16 cellular contexts compared by ENCODE assay signal in genomic region chr3:66411436-66411835, GRCh38.
DNase-seq lines count a peak whose midpoint lies in the region; ATAC-seq and TF ChIP-seq lines count a peak whose summit lies in the region.
"Had no signal": no experiment of that assay in that cellular context is flagged by ENCODE, and none has a peak within 500 bp of the region (broad histone marks: within the 10 kb centered on the region; RNA-seq: fewer than 3 reads in every experiment).

No MANE protein-coding gene starts in this region.

- H3K27ac Mint-ChIP-seq in GM23338 (peak overlapping the region; percentile 91), T-cell (no peak overlapping the region)
- H3K27ac Mint-ChIP-seq in activated T-helper 1 cell treated with anti-CD3 and anti-CD28 coated beads, Interleukin-12 subunit alpha, Interleukin-12 subunit beta, Interleukin-2, Interleukin-4 antibody, amounts not matched to agents 30 ng/mL and 10 ng/mL and 1 ng/mL, durations not matched to agents 14 hours and 24 hours and 36 hours, result peak overlapping the region; percentile 64

- CTCF ChIA-PET in T-cell (lab: Charles Lee) (interaction anchor here (0.6 to 1.5 kb wide), 3 partner anchors 10 to 411 kb away, joined by 3 to 7 read pairs (median 3); no protein-coding TSS in a partner anchor), PC-9 (lab: Charles Lee) (no interaction called here)

- H3K4me3 ChIP-seq in GM23338 (no peak overlapping the region), gastrocnemius medialis (no peak overlapping the region), PC-9 (no peak overlapping the region)
- H3K4me3 ChIP-seq: spleen, suprapubic skin had no signal

- H3K9me2 ChIP-seq in GM23338 (ENCODE audit: insufficient read depth) (no peaks in the 10 kb centered on the region), PC-9 (ENCODE audit: insufficient read depth) (no peaks in the 10 kb centered on the region)

- H3K27me3 Mint-ChIP-seq in GM23338 (ENCODE audit: insufficient read depth, low read depth, poor library complexity) (peaks cover 5% of the 10 kb centered on the region), T-cell (no peaks in the 10 kb centered on the region)
- no peaks in the 10 kb centered on the region for H3K27me3 Mint-ChIP-seq in activated T-helper 1 cell treated with anti-CD3 and anti-CD28 coated beads, Interleukin-12 subunit alpha, Interleukin-12 subunit beta, Interleukin-2, Interleukin-4 antibody, amounts not matched to agents 30 ng/mL and 10 ng/mL and 1 ng/mL, durations not matched to agents 14 hours and 24 hours and 36 hours (ENCODE audit: insufficient read depth)
- H3K27me3 Mint-ChIP-seq in activated T-cell treated with anti-CD3 and anti-CD28 coated beads, Interleukin-2, amount 50 U/mL, for 4 hours (ENCODE audit: low read depth), result no peaks in the 10 kb centered on the region

- H3K9me3 Mint-ChIP-seq in GM23338 (no peaks in the 10 kb centered on the region), T-cell (no peaks in the 10 kb centered on the region)
- no peaks in the 10 kb centered on the region for H3K9me3 Mint-ChIP-seq in activated T-helper 1 cell treated with anti-CD3 and anti-CD28 coated beads, Interleukin-12 subunit alpha, Interleukin-12 subunit beta, Interleukin-2, Interleukin-4 antibody, amounts not matched to agents 30 ng/mL and 10 ng/mL and 1 ng/mL, durations not matched to agents 14 hours and 24 hours and 36 hours
- no peaks in the 10 kb centered on the region for H3K9me3 Mint-ChIP-seq in activated T-cell treated with anti-CD3 and anti-CD28 coated beads, Interleukin-2, amount 50 U/mL, for 4 hours

- TF ChIP-seq POLR2A in gastrocnemius medialis (IDR thresholded peaks at IDR 0.05), result no peak

- H3K27ac ChIP-seq in GM23338 (ENCODE audit: low read depth), result no peak overlapping the region
- peak overlapping the region; percentile 70 to 91 (median 78) for H3K27ac ChIP-seq in gastrocnemius medialis
- no peak overlapping the region for H3K27ac ChIP-seq in PC-9
- H3K27ac ChIP-seq: foreskin keratinocyte, spleen, suprapubic skin had no signal

- H3F3A ChIP-seq in GM23338 (replicated peaks; ENCODE audit: low read depth) (0 out of 2 replicates have a peak, but pooled peaks cover 4% of the 10 kb centered on the region), PC-9 (ENCODE audit: insufficient read depth, low read depth) (no peaks in the 10 kb centered on the region)

- intact Hi-C loops in activated T-helper 1 cell treated with anti-CD3 and anti-CD28 coated beads, Interleukin-12 subunit alpha, Interleukin-12 subunit beta, Interleukin-2, Interleukin-4 antibody, amounts not matched to agents 30 ng/mL and 10 ng/mL and 1 ng/mL, durations not matched to agents 14 hours and 24 hours and 36 hours (cut with micrococcal nuclease), result no loop called here
- intact Hi-C loops in Right ventricle myocardium inferior (cut with DNase I), result loop anchor here (2.0 kb wide), 1 partner anchor 89 kb away; the partner anchor contains the start of gene LRIG1
- intact Hi-C loops in gastrocnemius medialis (cut with DNase I; ENCODE audit: low total_unique reads), result no loop called here
- intact Hi-C loops in PC-9 (cut with micrococcal nuclease; ENCODE audit: unreplicated experiment), result no loop called here

- H3K4me1 Mint-ChIP-seq in GM23338, result peaks cover 61% of the 10 kb centered on the region
- peaks cover 22% of the 10 kb centered on the region for H3K4me1 Mint-ChIP-seq in activated T-helper 1 cell treated with anti-CD3 and anti-CD28 coated beads, Interleukin-12 subunit alpha, Interleukin-12 subunit beta, Interleukin-2, Interleukin-4 antibody, amounts not matched to agents 30 ng/mL and 10 ng/mL and 1 ng/mL, durations not matched to agents 14 hours and 24 hours and 36 hours (ENCODE audit: low read depth)
- H3K4me1 Mint-ChIP-seq in T-cell, result peaks cover 0 to 3% (median 3%) of the 10 kb centered on the region in 3 donors
- H3K4me1 Mint-ChIP-seq in activated T-cell treated with anti-CD3 and anti-CD28 coated beads, Interleukin-2, amount 50 U/mL, for 4 hours (ENCODE audit: low read depth), result no peaks in the 10 kb centered on the region

- H4K20me1 ChIP-seq in GM23338 (replicated peaks; ENCODE audit: insufficient read depth) (peaks cover 11% of the 10 kb centered on the region; the same call in 1 of the 2 replicates), PC-9 (ENCODE audit: insufficient read depth) (no peaks in the 10 kb centered on the region)

- no TSS peak for BruUV-seq in PC-9 (replicated peaks; lab: Mats Ljungman, UMichigan)

- ATAC-seq in GM23338 (no peak), Right ventricle myocardium inferior (peak; percentile 62), gastrocnemius medialis (peak; percentile 65 to 74), T-cell (replicated peaks in 1 of 4) (no peak)
- ATAC-seq in activated T-cell treated with anti-CD3 and anti-CD28 coated beads, Interleukin-2, amount 50 U/mL, for 4 hours, result no peak
- ATAC-seq: foreskin keratinocyte had no signal

- in situ Hi-C loops in gastrocnemius medialis (cut with MboI; ENCODE audit: low sequenced_read_pairs in 4 of 4), result no loop called here

- H3K27me3 ChIP-seq in GM23338 (ENCODE audit: insufficient read depth) (no peaks in the 10 kb centered on the region), gastrocnemius medialis (no peaks in the 10 kb centered on the region), PC-9 (ENCODE audit: insufficient read depth, low read depth) (no peaks in the 10 kb centered on the region)
- H3K27me3 ChIP-seq: foreskin keratinocyte, spleen, suprapubic skin had no signal

- H3K4me3 Mint-ChIP-seq in GM23338, result no peak overlapping the region
- no peak overlapping the region for H3K4me3 Mint-ChIP-seq in activated T-helper 1 cell treated with anti-CD3 and anti-CD28 coated beads, Interleukin-12 subunit alpha, Interleukin-12 subunit beta, Interleukin-2, Interleukin-4 antibody, amounts not matched to agents 30 ng/mL and 10 ng/mL and 1 ng/mL, durations not matched to agents 14 hours and 24 hours and 36 hours
- H3K4me3 Mint-ChIP-seq in T-cell, result no peak overlapping the region
- H3K4me3 Mint-ChIP-seq in activated T-cell treated with anti-CD3 and anti-CD28 coated beads, Interleukin-2, amount 50 U/mL, for 4 hours, result no peak overlapping the region

- H3K4me1 ChIP-seq in GM23338 (ENCODE audit: insufficient read depth) (peaks cover 17% of the 10 kb centered on the region), gastrocnemius medialis (peaks cover 53 to 65% of the 10 kb centered on the region in 2 donors), PC-9 (replicated peaks; ENCODE audit: insufficient read depth) (peaks cover 4% of the 10 kb centered on the region; the same call in 1 of the 2 replicates)
- H3K4me1 ChIP-seq: foreskin keratinocyte had no signal

- no peak for TF ChIP-seq CTCF in GM23338 (conservative IDR thresholded peaks at IDR 0.05; ENCODE audit: low read depth in 2 of 2)
- no peak for TF ChIP-seq CTCF in gastrocnemius medialis (IDR thresholded peaks at IDR 0.05 in 4 of 5, conservative IDR thresholded peaks at IDR 0.05 in 1 of 5)
- no peak for TF ChIP-seq CTCF in PC-9 (conservative IDR thresholded peaks at IDR 0.05)

- POLR2A ChIA-PET in T-cell (lab: Charles Lee), result no interaction called here
- POLR2A ChIA-PET in PC-9 (lab: Charles Lee; ENCODE audit: unreplicated experiment), result no interaction called here

- DNase-seq in GM23338 (ENCODE audit: low spot score), result no peak
- no peak for DNase-seq in activated T-helper 1 cell treated with anti-CD3 and anti-CD28 coated beads, Interleukin-12 subunit alpha, Interleukin-12 subunit beta, Interleukin-2, Interleukin-4 antibody, amounts not matched to agents 30 ng/mL and 10 ng/mL and 1 ng/mL, durations not matched to agents 14 hours and 24 hours and 36 hours (ENCODE audit: low spot score)
- DNase-seq in Right ventricle myocardium inferior (ENCODE audit: missing footprints), result no peak
- peak; percentile 63 to 74 for DNase-seq in gastrocnemius medialis
- DNase-seq in T-cell, result no peak
- no peak for DNase-seq in cerebellum (ENCODE audit: low spot score)
- no peak for DNase-seq in PC-9
- no peak for DNase-seq in activated T-cell treated with anti-CD3 and anti-CD28 coated beads, Interleukin-2, amount 50 U/mL, for 4 hours
- DNase-seq: activated CD4-positive, alpha-beta T cell treated with anti-CD3 and anti-CD28 coated beads for 48 hours; activated T-cell treated with anti-CD3 and anti-CD28 coated beads, Interleukin-2, amount 50 U/mL, for 1 hour; foreskin keratinocyte; midbrain; NCI-H187 treated with DMSO at 0.1 percent for 48 hours; NCI-H526 treated with DMSO at 0.1 percent for 48 hours; spleen had no signal

- no peak overlapping the region for H3K4me2 ChIP-seq in GM23338
- no peak overlapping the region for H3K4me2 ChIP-seq in PC-9

- H3K36me3 ChIP-seq in GM23338 (ENCODE audit: insufficient read depth), result peaks cover 33% of the 10 kb centered on the region
- H3K36me3 ChIP-seq in gastrocnemius medialis, result peaks cover 0 to 6% of the 10 kb centered on the region in 2 donors
- no peaks in the 10 kb centered on the region for H3K36me3 ChIP-seq in PC-9 (ENCODE audit: low read depth)

- no peaks in the 10 kb centered on the region for H3K9me3 ChIP-seq in gastrocnemius medialis
- H3K9me3 ChIP-seq in PC-9 (ENCODE audit: insufficient read depth, low read depth), result no peaks in the 10 kb centered on the region
- H3K9me3 ChIP-seq: spleen, suprapubic skin had no signal

- H3K36me3 Mint-ChIP-seq in GM23338 (ENCODE audit: low read depth), result peaks cover 98% of the 10 kb centered on the region
- H3K36me3 Mint-ChIP-seq in activated T-helper 1 cell treated with anti-CD3 and anti-CD28 coated beads, Interleukin-12 subunit alpha, Interleukin-12 subunit beta, Interleukin-2, Interleukin-4 antibody, amounts not matched to agents 30 ng/mL and 10 ng/mL and 1 ng/mL, durations not matched to agents 14 hours and 24 hours and 36 hours (ENCODE audit: low read depth), result peaks cover 37% of the 10 kb centered on the region
- peaks cover 56% of the 10 kb centered on the region for H3K36me3 Mint-ChIP-seq in T-cell
- peaks cover 48% of the 10 kb centered on the region for H3K36me3 Mint-ChIP-seq in activated T-cell treated with anti-CD3 and anti-CD28 coated beads, Interleukin-2, amount 50 U/mL, for 4 hours (ENCODE audit: insufficient read depth)

- no peak overlapping the region for H2AFZ ChIP-seq in GM23338
- no peak overlapping the region for H2AFZ ChIP-seq in PC-9

- H3K79me2 ChIP-seq in GM23338 (replicated peaks; ENCODE audit: insufficient read depth) (peaks cover 26% of the 10 kb centered on the region), PC-9 (ENCODE audit: low read depth) (no peaks in the 10 kb centered on the region)

TF ChIP-seq in GM23338, 12 proteins besides CTCF, POLR2A, EP300 and RAD21 (continues in another document):
- TF ChIP-seq CREB1 (CRISPR knock-in tag; IDR thresholded peaks at IDR 0.05; ENCODE audit: low read depth), result no peak
- no peak for TF ChIP-seq ZNF114 (CRISPR knock-in tag; IDR thresholded peaks at IDR 0.05)
- no peak for TF ChIP-seq ETS1 (IDR thresholded peaks at IDR 0.05)

Comparison
In these comparisons a context has a peak if more than half of its experiments do, and no peak if none do; other contexts are left out.
1. ATAC-seq: peak in Right ventricle myocardium inferior (single experiment) and gastrocnemius medialis (2 of 2); none in GM23338 (single experiment), T-cell (0 of 4) and activated T-cell treated with anti-CD3 and anti-CD28 coated beads, Interleukin-2, amount 50 U/mL, for 4 hours (0 of 2).
2. DNase-seq: peak in gastrocnemius medialis (2 of 2); none in GM23338 (single experiment), activated T-helper 1 cell treated with anti-CD3 and anti-CD28 coated beads, Interleukin-12 subunit alpha, Interleukin-12 subunit beta, Interleukin-2, Interleukin-4 antibody, amounts not matched to agents 30 ng/mL and 10 ng/mL and 1 ng/mL, durations not matched to agents 14 hours and 24 hours and 36 hours (single experiment), Right ventricle myocardium inferior (single experiment), T-cell (0 of 34), cerebellum (single experiment), PC-9 (0 of 2) and activated T-cell treated with anti-CD3 and anti-CD28 coated beads, Interleukin-2, amount 50 U/mL, for 4 hours (single experiment).
3. H3K27ac ChIP-seq: peak in gastrocnemius medialis (4 of 4); none in GM23338 (single experiment) and PC-9 (single experiment).
4. H3K27ac Mint-ChIP-seq: peak in GM23338 (single experiment) and activated T-helper 1 cell treated with anti-CD3 and anti-CD28 coated beads, Interleukin-12 subunit alpha, Interleukin-12 subunit beta, Interleukin-2, Interleukin-4 antibody, amounts not matched to agents 30 ng/mL and 10 ng/mL and 1 ng/mL, durations not matched to agents 14 hours and 24 hours and 36 hours (single experiment); none in T-cell (0 of 2).